3 cellular contexts compared by ENCODE assay signal in the genomic region with DNA sequence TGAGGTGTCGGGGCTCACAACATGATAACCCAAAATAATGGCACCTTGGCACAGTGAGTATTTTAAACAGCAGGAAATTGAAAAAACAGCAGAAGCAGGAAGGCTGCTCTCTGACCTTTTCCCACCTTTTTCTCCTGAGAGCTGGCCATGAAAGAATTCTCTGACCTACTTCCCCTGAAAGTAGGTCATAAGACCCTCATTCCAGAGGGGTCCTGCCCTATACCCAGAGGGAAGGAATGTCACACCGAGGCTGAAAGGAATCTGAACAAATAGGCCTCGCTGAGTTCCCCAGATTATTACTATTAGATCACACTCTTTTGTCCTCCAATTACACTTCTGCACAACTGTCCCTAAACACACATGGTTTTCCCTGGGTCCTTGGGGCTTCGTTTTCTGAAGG.
TF ChIP-seq lines count a peak whose summit lies in the region.

No MANE protein-coding gene starts in this region.

TF ChIP-seq in GM23338, 12 proteins besides CTCF, POLR2A, EP300 and RAD21 (continues in another document):
- TF ChIP-seq ZNF331 (CRISPR knock-in tag; IDR thresholded peaks at IDR 0.05; ENCODE audit: low read depth), result no peak
- no peak for TF ChIP-seq EZH2phosphoT487 (IDR thresholded peaks at IDR 0.05; ENCODE audit: unreplicated experiment)
- no peak for TF ChIP-seq STAT1 (IDR thresholded peaks at IDR 0.05; ENCODE audit: unreplicated experiment)
- no peak for TF ChIP-seq EZH2 (IDR thresholded peaks at IDR 0.05; ENCODE audit: low read depth, unreplicated experiment)
- TF ChIP-seq NANOG (IDR thresholded peaks at IDR 0.05; ENCODE audit: borderline replicate concordance), result no peak
- TF ChIP-seq ZNF114 (CRISPR knock-in tag; IDR thresholded peaks at IDR 0.05), result no peak
- TF ChIP-seq, protein P1, sequence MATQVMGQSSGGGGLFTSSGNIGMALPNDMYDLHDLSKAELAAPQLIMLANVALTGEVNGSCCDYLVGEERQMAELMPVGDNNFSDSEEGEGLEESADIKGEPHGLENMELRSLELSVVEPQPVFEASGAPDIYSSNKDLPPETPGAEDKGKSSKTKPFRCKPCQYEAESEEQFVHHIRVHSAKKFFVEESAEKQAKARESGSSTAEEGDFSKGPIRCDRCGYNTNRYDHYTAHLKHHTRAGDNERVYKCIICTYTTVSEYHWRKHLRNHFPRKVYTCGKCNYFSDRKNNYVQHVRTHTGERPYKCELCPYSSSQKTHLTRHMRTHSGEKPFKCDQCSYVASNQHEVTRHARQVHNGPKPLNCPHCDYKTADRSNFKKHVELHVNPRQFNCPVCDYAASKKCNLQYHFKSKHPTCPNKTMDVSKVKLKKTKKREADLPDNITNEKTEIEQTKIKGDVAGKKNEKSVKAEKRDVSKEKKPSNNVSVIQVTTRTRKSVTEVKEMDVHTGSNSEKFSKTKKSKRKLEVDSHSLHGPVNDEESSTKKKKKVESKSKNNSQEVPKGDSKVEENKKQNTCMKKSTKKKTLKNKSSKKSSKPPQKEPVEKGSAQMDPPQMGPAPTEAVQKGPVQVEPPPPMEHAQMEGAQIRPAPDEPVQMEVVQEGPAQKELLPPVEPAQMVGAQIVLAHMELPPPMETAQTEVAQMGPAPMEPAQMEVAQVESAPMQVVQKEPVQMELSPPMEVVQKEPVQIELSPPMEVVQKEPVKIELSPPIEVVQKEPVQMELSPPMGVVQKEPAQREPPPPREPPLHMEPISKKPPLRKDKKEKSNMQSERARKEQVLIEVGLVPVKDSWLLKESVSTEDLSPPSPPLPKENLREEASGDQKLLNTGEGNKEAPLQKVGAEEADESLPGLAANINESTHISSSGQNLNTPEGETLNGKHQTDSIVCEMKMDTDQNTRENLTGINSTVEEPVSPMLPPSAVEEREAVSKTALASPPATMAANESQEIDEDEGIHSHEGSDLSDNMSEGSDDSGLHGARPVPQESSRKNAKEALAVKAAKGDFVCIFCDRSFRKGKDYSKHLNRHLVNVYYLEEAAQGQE (IDR thresholded peaks at IDR 0.05; ENCODE audit: unreplicated experiment), result no peak
- TF ChIP-seq, protein P2, sequence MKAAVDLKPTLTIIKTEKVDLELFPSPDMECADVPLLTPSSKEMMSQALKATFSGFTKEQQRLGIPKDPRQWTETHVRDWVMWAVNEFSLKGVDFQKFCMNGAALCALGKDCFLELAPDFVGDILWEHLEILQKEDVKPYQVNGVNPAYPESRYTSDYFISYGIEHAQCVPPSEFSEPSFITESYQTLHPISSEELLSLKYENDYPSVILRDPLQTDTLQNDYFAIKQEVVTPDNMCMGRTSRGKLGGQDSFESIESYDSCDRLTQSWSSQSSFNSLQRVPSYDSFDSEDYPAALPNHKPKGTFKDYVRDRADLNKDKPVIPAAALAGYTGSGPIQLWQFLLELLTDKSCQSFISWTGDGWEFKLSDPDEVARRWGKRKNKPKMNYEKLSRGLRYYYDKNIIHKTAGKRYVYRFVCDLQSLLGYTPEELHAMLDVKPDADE (IDR thresholded peaks at IDR 0.05), result no peak
- TF ChIP-seq POLR2AphosphoS5 (IDR thresholded peaks at IDR 0.05; ENCODE audit: low read depth), result no peak

TF ChIP-seq in WTC11, 78 proteins besides CTCF, POLR2A, EP300 and RAD21:
- TF ChIP-seq, protein P3, sequence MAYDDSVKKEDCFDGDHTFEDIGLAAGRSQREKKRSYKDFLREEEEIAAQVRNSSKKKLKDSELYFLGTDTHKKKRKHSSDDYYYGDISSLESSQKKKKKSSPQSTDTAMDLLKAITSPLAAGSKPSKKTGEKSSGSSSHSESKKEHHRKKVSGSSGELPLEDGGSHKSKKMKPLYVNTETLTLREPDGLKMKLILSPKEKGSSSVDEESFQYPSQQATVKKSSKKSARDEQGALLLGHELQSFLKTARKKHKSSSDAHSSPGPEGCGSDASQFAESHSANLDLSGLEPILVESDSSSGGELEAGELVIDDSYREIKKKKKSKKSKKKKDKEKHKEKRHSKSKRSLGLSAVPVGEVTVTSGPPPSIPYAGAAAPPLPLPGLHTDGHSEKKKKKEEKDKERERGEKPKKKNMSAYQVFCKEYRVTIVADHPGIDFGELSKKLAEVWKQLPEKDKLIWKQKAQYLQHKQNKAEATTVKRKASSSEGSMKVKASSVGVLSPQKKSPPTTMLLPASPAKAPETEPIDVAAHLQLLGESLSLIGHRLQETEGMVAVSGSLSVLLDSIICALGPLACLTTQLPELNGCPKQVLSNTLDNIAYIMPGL (CRISPR knock-in tag; IDR thresholded peaks at IDR 0.05), result no peak
- TF ChIP-seq SMAD4 (CRISPR knock-in tag; IDR thresholded peaks at IDR 0.05) (no peak), CBFB (CRISPR knock-in tag; IDR thresholded peaks at IDR 0.05; ENCODE audit: low read depth) (no peak), ZNF423 (CRISPR knock-in tag; IDR thresholded peaks at IDR 0.05) (no peak), ZNF671 (CRISPR knock-in tag; IDR thresholded peaks at IDR 0.05) (no peak), RORB (CRISPR knock-in tag; IDR thresholded peaks at IDR 0.05) (no peak), ZNF138 (CRISPR knock-in tag; conservative IDR thresholded peaks at IDR 0.05) (no peak), ZNF317 (CRISPR knock-in tag; IDR thresholded peaks at IDR 0.05; ENCODE audit: borderline replicate concordance, low read depth) (no peak), MXD4 (CRISPR knock-in tag; IDR thresholded peaks at IDR 0.05; ENCODE audit: borderline replicate concordance) (no peak), TCF7 (CRISPR knock-in tag; IDR thresholded peaks at IDR 0.05; ENCODE audit: low read depth) (no peak), ZNF416 (CRISPR knock-in tag; IDR thresholded peaks at IDR 0.05) (no peak), ZBTB21 (CRISPR knock-in tag; IDR thresholded peaks at IDR 0.05; ENCODE audit: borderline replicate concordance) (no peak)
- TF ChIP-seq, protein P4, sequence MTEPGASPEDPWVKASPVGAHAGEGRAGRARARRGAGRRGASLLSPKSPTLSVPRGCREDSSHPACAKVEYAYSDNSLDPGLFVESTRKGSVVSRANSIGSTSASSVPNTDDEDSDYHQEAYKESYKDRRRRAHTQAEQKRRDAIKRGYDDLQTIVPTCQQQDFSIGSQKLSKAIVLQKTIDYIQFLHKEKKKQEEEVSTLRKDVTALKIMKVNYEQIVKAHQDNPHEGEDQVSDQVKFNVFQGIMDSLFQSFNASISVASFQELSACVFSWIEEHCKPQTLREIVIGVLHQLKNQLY (CRISPR knock-in tag; IDR thresholded peaks at IDR 0.05), result no peak
- TF ChIP-seq, protein P5, sequence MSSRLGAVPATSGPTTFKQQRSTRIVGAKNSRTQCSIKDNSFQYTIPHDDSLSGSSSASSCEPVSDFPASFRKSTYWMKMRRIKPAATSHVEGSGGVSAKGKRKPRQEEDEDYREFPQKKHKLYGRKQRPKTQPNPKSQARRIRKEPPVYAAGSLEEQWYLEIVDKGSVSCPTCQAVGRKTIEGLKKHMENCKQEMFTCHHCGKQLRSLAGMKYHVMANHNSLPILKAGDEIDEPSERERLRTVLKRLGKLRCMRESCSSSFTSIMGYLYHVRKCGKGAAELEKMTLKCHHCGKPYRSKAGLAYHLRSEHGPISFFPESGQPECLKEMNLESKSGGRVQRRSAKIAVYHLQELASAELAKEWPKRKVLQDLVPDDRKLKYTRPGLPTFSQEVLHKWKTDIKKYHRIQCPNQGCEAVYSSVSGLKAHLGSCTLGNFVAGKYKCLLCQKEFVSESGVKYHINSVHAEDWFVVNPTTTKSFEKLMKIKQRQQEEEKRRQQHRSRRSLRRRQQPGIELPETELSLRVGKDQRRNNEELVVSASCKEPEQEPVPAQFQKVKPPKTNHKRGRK (CRISPR knock-in tag; IDR thresholded peaks at IDR 0.05; ENCODE audit: borderline replicate concordance), result no peak
- TF ChIP-seq, protein P6, sequence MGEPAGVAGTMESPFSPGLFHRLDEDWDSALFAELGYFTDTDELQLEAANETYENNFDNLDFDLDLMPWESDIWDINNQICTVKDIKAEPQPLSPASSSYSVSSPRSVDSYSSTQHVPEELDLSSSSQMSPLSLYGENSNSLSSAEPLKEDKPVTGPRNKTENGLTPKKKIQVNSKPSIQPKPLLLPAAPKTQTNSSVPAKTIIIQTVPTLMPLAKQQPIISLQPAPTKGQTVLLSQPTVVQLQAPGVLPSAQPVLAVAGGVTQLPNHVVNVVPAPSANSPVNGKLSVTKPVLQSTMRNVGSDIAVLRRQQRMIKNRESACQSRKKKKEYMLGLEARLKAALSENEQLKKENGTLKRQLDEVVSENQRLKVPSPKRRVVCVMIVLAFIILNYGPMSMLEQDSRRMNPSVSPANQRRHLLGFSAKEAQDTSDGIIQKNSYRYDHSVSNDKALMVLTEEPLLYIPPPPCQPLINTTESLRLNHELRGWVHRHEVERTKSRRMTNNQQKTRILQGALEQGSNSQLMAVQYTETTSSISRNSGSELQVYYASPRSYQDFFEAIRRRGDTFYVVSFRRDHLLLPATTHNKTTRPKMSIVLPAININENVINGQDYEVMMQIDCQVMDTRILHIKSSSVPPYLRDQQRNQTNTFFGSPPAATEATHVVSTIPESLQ (CRISPR knock-in tag; IDR thresholded peaks at IDR 0.05), result no peak
TF ChIP-seq in WTC11: peak in this region for 0.

TF ChIP-seq in endothelial cell of umbilical vein, 7 proteins besides CTCF, POLR2A, EP300 and RAD21:
- TF ChIP-seq POLR2AphosphoS5 (IDR thresholded peaks at IDR 0.05; ENCODE audit: insufficient read depth, low read depth, low read length) (no peak), FOS (IDR thresholded peaks at IDR 0.05; ENCODE audit: borderline replicate concordance, insufficient read depth, low read length) (no peak), JUN (IDR thresholded peaks at IDR 0.05; ENCODE audit: borderline replicate concordance, insufficient read depth, insufficient read length, low read depth) (no peak), GATA2 (IDR thresholded peaks at IDR 0.05; ENCODE audit: insufficient read depth, insufficient read length, low read depth, low read length) (no peak), EZH2 (IDR thresholded peaks at IDR 0.05; ENCODE audit: borderline replicate concordance, low read depth, low read length, severe bottlenecking) (no peak), MYC (IDR thresholded peaks at IDR 0.05; ENCODE audit: low read depth, low read length) (no peak)
- TF ChIP-seq, protein P7, sequence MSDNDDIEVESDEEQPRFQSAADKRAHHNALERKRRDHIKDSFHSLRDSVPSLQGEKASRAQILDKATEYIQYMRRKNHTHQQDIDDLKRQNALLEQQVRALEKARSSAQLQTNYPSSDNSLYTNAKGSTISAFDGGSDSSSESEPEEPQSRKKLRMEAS (IDR thresholded peaks at IDR 0.05; ENCODE audit: insufficient read depth, insufficient read length), result no peak
